15 cellular contexts compared by ENCODE assay signal in the genomic region with DNA sequence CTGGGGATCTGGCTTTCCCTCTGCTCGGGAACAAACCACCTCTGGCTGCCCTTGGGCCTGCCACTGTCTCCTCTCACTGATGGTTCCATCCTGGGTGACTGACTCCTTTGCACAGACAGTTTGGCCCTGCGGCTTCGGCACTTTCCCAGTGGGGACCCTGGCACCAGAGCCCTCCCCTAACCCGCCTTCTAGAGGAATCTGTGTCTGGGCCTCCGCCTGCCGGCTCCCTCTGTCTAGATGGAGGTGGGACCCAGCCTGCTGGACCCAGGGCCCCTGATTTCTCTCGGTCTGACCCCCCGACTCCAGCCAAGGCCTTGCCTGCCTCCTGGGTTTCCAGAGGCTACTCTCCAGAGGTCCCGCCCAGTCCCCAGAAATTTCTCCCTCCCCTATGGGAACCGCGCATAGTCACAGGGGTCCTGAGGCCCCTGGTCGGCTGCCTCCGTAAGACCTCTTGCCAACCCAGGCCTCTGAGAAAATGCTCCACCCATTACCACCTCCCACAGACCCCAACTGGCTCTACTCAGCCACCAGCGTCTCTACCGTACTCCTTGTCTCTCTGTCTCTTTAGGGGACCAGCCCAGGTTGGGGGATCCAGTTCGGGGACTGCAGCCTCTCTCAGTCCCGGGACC. TPM values are rescaled to one million over a fixed set of nuclear protein-coding genes. Genes with fewer than 3 reads are reported as not detected.
DNase-seq lines count a peak whose midpoint lies in the region; ATAC-seq and TF ChIP-seq lines count a peak whose summit lies in the region.
"Had no signal": no experiment of that assay in that cellular context is flagged by ENCODE, and none has a peak within 500 bp of the region (broad histone marks: within the 10 kb centered on the region; RNA-seq: fewer than 3 reads in every experiment).

No MANE protein-coding gene starts in this region.

- peak overlapping the region; percentile 82 for H3K4me3 Mint-ChIP-seq in activated CD4-positive, alpha-beta T cell treated with anti-CD3 and anti-CD28 coated beads, Interleukin-2, amount 10 ng/mL, durations not matched to agents 24 days and 14 days
- H3K4me3 Mint-ChIP-seq in activated CD4-positive, alpha-beta T cell treated with anti-CD3 and anti-CD28 coated beads for 36 hours: no peak overlapping the region
- peak overlapping the region in 2 of 3 donors; percentile 47 to 82 for H3K4me3 Mint-ChIP-seq in T-cell
- no peak overlapping the region for H3K4me3 Mint-ChIP-seq in dendritic cell treated with granulocyte-macrophage colony-stimulating factor and Interleukin-4, amounts not matched to agents 40 ng/mL and 50 ng/mL, for 4 days
- peak overlapping the region; percentile 50 for H3K4me3 Mint-ChIP-seq in osteocyte (ENCODE audit: unreplicated experiment)

- POLR2A ChIA-PET in activated CD4-positive, alpha-beta T cell treated with anti-CD3 and anti-CD28 coated beads for 36 hours (lab: Charles Lee): no interaction called here
- POLR2A ChIA-PET in T-cell (lab: Charles Lee): no interaction called here

- intact Hi-C loops in activated CD4-positive, alpha-beta T cell treated with anti-CD3 and anti-CD28 coated beads, Interleukin-2, amount 10 ng/mL, durations not matched to agents 24 days and 14 days (cut with micrococcal nuclease): loop anchor here (5.0 to 10.0 kb wide), 3 partner anchors 396 to 664 kb away; a partner anchor contains a TSS
- intact Hi-C loops in activated CD4-positive, alpha-beta T cell treated with anti-CD3 and anti-CD28 coated beads for 36 hours (cut with DNase I, micrococcal nuclease): loop anchor here in 1 of 2 experiments (5.0 to 10.0 kb wide), 2 partner anchors 1632 to 1786 kb away; a partner anchor contains a TSS
- intact Hi-C loops in dendritic cell treated with granulocyte-macrophage colony-stimulating factor and Interleukin-4, amounts not matched to agents 40 ng/mL and 50 ng/mL, for 4 days (cut with micrococcal nuclease): no loop called here

- H3K27ac Mint-ChIP-seq in activated CD4-positive, alpha-beta T cell treated with anti-CD3 and anti-CD28 coated beads, Interleukin-2, amount 10 ng/mL, durations not matched to agents 24 days and 14 days: peak overlapping the region; percentile 86
- no peak overlapping the region for H3K27ac Mint-ChIP-seq in activated CD4-positive, alpha-beta T cell treated with anti-CD3 and anti-CD28 coated beads for 36 hours
- peak overlapping the region in 1 of 2 donors; percentile 24 for H3K27ac Mint-ChIP-seq in T-cell
- H3K27ac Mint-ChIP-seq in dendritic cell treated with granulocyte-macrophage colony-stimulating factor and Interleukin-4, amounts not matched to agents 40 ng/mL and 50 ng/mL, for 4 days: peak overlapping the region; percentile 2
- H3K27ac Mint-ChIP-seq in osteocyte (ENCODE audit: unreplicated experiment): peak overlapping the region; percentile 18

- H3K27me3 Mint-ChIP-seq in activated CD4-positive, alpha-beta T cell treated with anti-CD3 and anti-CD28 coated beads, Interleukin-2, amount 10 ng/mL, durations not matched to agents 24 days and 14 days: peaks cover 1% of the 10 kb centered on the region
- H3K27me3 Mint-ChIP-seq in activated CD4-positive, alpha-beta T cell treated with anti-CD3 and anti-CD28 coated beads for 36 hours: no peaks in the 10 kb centered on the region
- H3K27me3 Mint-ChIP-seq in T-cell (no peaks in the 10 kb centered on the region), osteocyte (ENCODE audit: unreplicated experiment) (no peaks in the 10 kb centered on the region)
- H3K27me3 Mint-ChIP-seq in dendritic cell treated with granulocyte-macrophage colony-stimulating factor and Interleukin-4, amounts not matched to agents 40 ng/mL and 50 ng/mL, for 4 days: peaks cover 4% of the 10 kb centered on the region

- H3K36me3 Mint-ChIP-seq in activated CD4-positive, alpha-beta T cell treated with anti-CD3 and anti-CD28 coated beads, Interleukin-2, amount 10 ng/mL, durations not matched to agents 24 days and 14 days (ENCODE audit: low read depth): peaks cover 29% of the 10 kb centered on the region
- peaks cover 15% of the 10 kb centered on the region for H3K36me3 Mint-ChIP-seq in activated CD4-positive, alpha-beta T cell treated with anti-CD3 and anti-CD28 coated beads for 36 hours (ENCODE audit: low read depth)
- no peaks in the 10 kb centered on the region for H3K36me3 Mint-ChIP-seq in T-cell
- H3K36me3 Mint-ChIP-seq in dendritic cell treated with granulocyte-macrophage colony-stimulating factor and Interleukin-4, amounts not matched to agents 40 ng/mL and 50 ng/mL, for 4 days (ENCODE audit: low read depth): peaks cover 74% of the 10 kb centered on the region
- H3K36me3 Mint-ChIP-seq in osteocyte (ENCODE audit: unreplicated experiment): peaks cover 12% of the 10 kb centered on the region

- CTCF ChIA-PET in activated CD4-positive, alpha-beta T cell treated with anti-CD3 and anti-CD28 coated beads for 36 hours (lab: Charles Lee): interaction anchor here (0.8 to 1.8 kb wide), 2 partner anchors 15 to 18 kb away, joined by 3 to 8 read pairs; no protein-coding TSS in a partner anchor
- CTCF ChIA-PET in T-cell (lab: Charles Lee): interaction anchor here in 1 of 2 donors (1.0 kb wide), 1 partner anchor 18 kb away, joined by 4 read pairs; no protein-coding TSS in a partner anchor

- ATAC-seq in activated CD4-positive, alpha-beta T cell treated with anti-CD3 and anti-CD28 coated beads for 36 hours: no peak
- ATAC-seq in T-cell (replicated peaks in 1 of 4): no peak

- H3K4me1 Mint-ChIP-seq in activated CD4-positive, alpha-beta T cell treated with anti-CD3 and anti-CD28 coated beads, Interleukin-2, amount 10 ng/mL, durations not matched to agents 24 days and 14 days: peaks cover 32% of the 10 kb centered on the region
- peaks cover 32% of the 10 kb centered on the region for H3K4me1 Mint-ChIP-seq in activated CD4-positive, alpha-beta T cell treated with anti-CD3 and anti-CD28 coated beads for 36 hours
- H3K4me1 Mint-ChIP-seq in T-cell: peaks cover 31 to 37% (median 37%) of the 10 kb centered on the region in 3 donors
- peaks cover 40% of the 10 kb centered on the region for H3K4me1 Mint-ChIP-seq in dendritic cell treated with granulocyte-macrophage colony-stimulating factor and Interleukin-4, amounts not matched to agents 40 ng/mL and 50 ng/mL, for 4 days (ENCODE audit: low read depth)
- peaks cover 33% of the 10 kb centered on the region for H3K4me1 Mint-ChIP-seq in osteocyte (ENCODE audit: unreplicated experiment)

- DNase-seq in activated CD4-positive, alpha-beta T cell treated with anti-CD3 and anti-CD28 coated beads, Interleukin-2, amount 10 ng/mL, durations not matched to agents 24 days and 14 days: no peak
- no peak for DNase-seq in activated CD4-positive, alpha-beta T cell treated with anti-CD3 and anti-CD28 coated beads for 36 hours
- DNase-seq in T-cell: no peak
- no peak for DNase-seq in osteocyte (ENCODE audit: extremely low spot score, unreplicated experiment)
- DNase-seq in H4 (ENCODE audit: low spot score): no peak
- DNase-seq in cortex of kidney (lab: John Stamatoyannopoulos, UW): no peak
- no peak for DNase-seq in SKM-1 (lab: John Stamatoyannopoulos, UW; ENCODE audit: unreplicated experiment)
- DNase-seq: activated CD8-positive, alpha-beta memory T cell treated with anti-CD3 and anti-CD28 coated beads for 24 hours; activated gamma-delta T cell treated with Interleukin-2 at 50 U/mL for 16 hours; esophagus squamous epithelium; HCEC 1CT; NCI-H1417 treated with DMSO at 0.1 percent for 48 hours; NCI-H774; transverse colon had no signal

- no peaks in the 10 kb centered on the region for H3K9me3 Mint-ChIP-seq in activated CD4-positive, alpha-beta T cell treated with anti-CD3 and anti-CD28 coated beads, Interleukin-2, amount 10 ng/mL, durations not matched to agents 24 days and 14 days
- H3K9me3 Mint-ChIP-seq in activated CD4-positive, alpha-beta T cell treated with anti-CD3 and anti-CD28 coated beads for 36 hours (ENCODE audit: low read depth): no peaks in the 10 kb centered on the region
- no peaks in the 10 kb centered on the region for H3K9me3 Mint-ChIP-seq in T-cell
- no peaks in the 10 kb centered on the region for H3K9me3 Mint-ChIP-seq in dendritic cell treated with granulocyte-macrophage colony-stimulating factor and Interleukin-4, amounts not matched to agents 40 ng/mL and 50 ng/mL, for 4 days
- no peaks in the 10 kb centered on the region for H3K9me3 Mint-ChIP-seq in osteocyte (ENCODE audit: unreplicated experiment)

- TF ChIP-seq CTCF in osteocyte (IDR thresholded peaks at IDR 0.05): no peak

RNA-seq across cellular contexts. Expression of a gene that starts 2.7 kb away (rescaled TPM):
- 8.0 and 9.0 TPM in 2 replicates for total RNA-seq in activated CD4-positive, alpha-beta T cell treated with anti-CD3 and anti-CD28 coated beads, Interleukin-2, amount 10 ng/mL, durations not matched to agents 24 days and 14 days
- total RNA-seq in activated CD4-positive, alpha-beta T cell treated with anti-CD3 and anti-CD28 coated beads for 36 hours: 1 to 10 TPM; 6.2 to 6.3 TPM
- total RNA-seq in T-cell: 1 to 10 TPM; 1.7 to 4.7 (median 3.8) TPM
- 25.9 and 28.1 TPM in 2 replicates for total RNA-seq in osteocyte
- total RNA-seq in H4 (2014; rRNA removed; shearing (Covaris generic)): 0.45 and 2.4 TPM in 2 replicates

RNA-seq across cellular contexts. Expression of a gene that starts 4.1 kb away (rescaled TPM):
- total RNA-seq in activated CD4-positive, alpha-beta T cell treated with anti-CD3 and anti-CD28 coated beads, Interleukin-2, amount 10 ng/mL, durations not matched to agents 24 days and 14 days: 390 and 394 TPM in 2 replicates
- 100 to 1,000 TPM; 252 to 292 TPM for total RNA-seq in activated CD4-positive, alpha-beta T cell treated with anti-CD3 and anti-CD28 coated beads for 36 hours
- 100 to 1,000 TPM; 254 to 310 (median 303) TPM for total RNA-seq in T-cell
- 174 and 189 TPM in 2 replicates for total RNA-seq in osteocyte
- total RNA-seq in H4 (2014; rRNA removed; shearing (Covaris generic)): 95.5 and 121 TPM in 2 replicates

RNA-seq across cellular contexts. Expression of a gene that starts 7.3 kb away (rescaled TPM):
- total RNA-seq in activated CD4-positive, alpha-beta T cell treated with anti-CD3 and anti-CD28 coated beads, Interleukin-2, amount 10 ng/mL, durations not matched to agents 24 days and 14 days: 32.7 and 33.0 TPM in 2 replicates
- total RNA-seq in activated CD4-positive, alpha-beta T cell treated with anti-CD3 and anti-CD28 coated beads for 36 hours: 10 to 100 TPM; 18.9 to 26.9 TPM
- total RNA-seq in T-cell: 10 to 100 TPM; 26.4 to 38.7 (median 31.9) TPM
- 29.6 and 33.8 TPM in 2 replicates for total RNA-seq in osteocyte
- total RNA-seq in H4 (2014; rRNA removed; shearing (Covaris generic)): 28.9 and 29.5 TPM in 2 replicates

RNA-seq across cellular contexts. Expression of a gene that starts 9.9 kb away (rescaled TPM):
- 38.3 and 39.1 TPM in 2 replicates for total RNA-seq in activated CD4-positive, alpha-beta T cell treated with anti-CD3 and anti-CD28 coated beads, Interleukin-2, amount 10 ng/mL, durations not matched to agents 24 days and 14 days
- total RNA-seq in activated CD4-positive, alpha-beta T cell treated with anti-CD3 and anti-CD28 coated beads for 36 hours: 10 to 100 TPM; 24.2 to 35.6 TPM
- total RNA-seq in T-cell: 100 to 1,000 TPM in 2 of 5 donors, 10 to 100 TPM in 3; 44.6 to 116 (median 94.2) TPM
- total RNA-seq in osteocyte: 62.3 and 79.8 TPM in 2 replicates
- 9.6 and 19.2 TPM in 2 replicates for total RNA-seq in H4 (2014; rRNA removed; shearing (Covaris generic))

RNA-seq across cellular contexts. Expression of a gene that starts 24.3 kb away (rescaled TPM):
- total RNA-seq in activated CD4-positive, alpha-beta T cell treated with anti-CD3 and anti-CD28 coated beads, Interleukin-2, amount 10 ng/mL, durations not matched to agents 24 days and 14 days: 44.7 and 45.4 TPM in 2 replicates
- 10 to 100 TPM; 32.5 to 37.1 TPM for total RNA-seq in activated CD4-positive, alpha-beta T cell treated with anti-CD3 and anti-CD28 coated beads for 36 hours
- total RNA-seq in T-cell: 10 to 100 TPM; 32.6 to 75.2 (median 60.6) TPM
- 142 and 148 TPM in 2 replicates for total RNA-seq in osteocyte
- 43.6 and 59.6 TPM in 2 replicates for total RNA-seq in H4 (2014; rRNA removed; shearing (Covaris generic))

Comparison
In these comparisons a context has a peak if more than half of its experiments do, and no peak if none do; other contexts are left out.
1. H3K4me3 Mint-ChIP-seq: peak in activated CD4-positive, alpha-beta T cell treated with anti-CD3 and anti-CD28 coated beads, Interleukin-2, amount 10 ng/mL, durations not matched to agents 24 days and 14 days (single experiment), T-cell (2 of 3) and osteocyte (single experiment); none in activated CD4-positive, alpha-beta T cell treated with anti-CD3 and anti-CD28 coated beads for 36 hours (single experiment) and dendritic cell treated with granulocyte-macrophage colony-stimulating factor and Interleukin-4, amounts not matched to agents 40 ng/mL and 50 ng/mL, for 4 days (single experiment).